ENCODE assay signal across 8 cellular contexts in the genomic region with DNA sequence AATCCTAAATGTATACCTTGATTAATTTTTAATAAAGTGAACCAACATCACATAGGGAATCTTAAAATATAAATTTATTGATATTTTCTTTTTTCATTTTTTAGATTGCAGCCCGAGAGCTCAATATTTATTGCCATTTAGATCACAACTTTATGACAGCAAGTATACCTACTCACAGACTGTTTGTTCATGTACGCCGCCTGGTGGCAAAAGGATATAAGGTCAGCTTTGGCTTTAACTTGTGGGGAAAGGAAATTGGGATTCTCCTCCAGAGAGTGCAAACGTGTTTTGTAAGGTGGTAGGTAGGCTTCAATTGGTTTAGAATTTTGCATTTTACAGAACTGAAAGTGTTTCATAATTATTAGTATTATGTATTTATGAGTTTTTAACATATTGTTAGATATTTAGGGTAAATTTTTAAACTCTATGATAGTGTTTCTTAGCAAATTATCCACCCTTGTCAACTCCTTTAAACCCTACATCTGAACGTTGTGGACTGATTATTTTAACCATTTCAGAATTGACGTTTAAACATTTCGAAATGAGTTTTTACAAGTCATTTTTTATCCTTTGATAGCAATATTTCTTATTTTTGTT. TPM values are rescaled to one million over a fixed set of nuclear protein-coding genes. Genes with fewer than 3 reads are reported as not detected.
DNase-seq lines count a peak whose midpoint lies in the region; ATAC-seq and TF ChIP-seq lines count a peak whose summit lies in the region.

No MANE protein-coding gene starts in this region.

- DNase-seq in COR-L47 (lab: John Stamatoyannopoulos, UW) (peak; percentile 60), NCI-H226 (peak; percentile 48), cerebellum (ENCODE audit: low spot score) (peak; percentile 42), left lobe of liver (ENCODE audit: low spot score) (peak; percentile 76)
- peak; percentile 62 for DNase-seq in activated CD4-positive, CD25-positive, alpha-beta regulatory T cell treated with anti-CD3 and anti-CD28 coated beads, Interleukin-2, amount 50 U/mL, for 72 hours
- peak in 2 of 3 donors; percentile 20 to 25 for DNase-seq in stimulated activated CD4-positive, alpha-beta T cell treated with anti-CD3 and anti-CD28 coated beads, TNF-alpha, amount 100 ng/mL, for 1 hour (ENCODE audit: low read depth in 3 of 3, low spot score in 1 of 3)

- no peak overlapping the region for H3K27ac ChIP-seq in HEK293 (ENCODE audit: extremely low read depth, low read depth, low read length)

- POLR2A ChIA-PET in HEK293 (lab: Yijun Ruan, JAX), result interaction anchor here (1.4 kb wide), 1 partner anchor 184 kb away, joined by 3 read pairs; a partner anchor contains a TSS

- H3K36me3 ChIP-seq in HEK293 (ENCODE audit: control insufficient read depth in 2 of 2, insufficient read depth in 1 of 2, low read length in 2 of 2), result peaks cover 35 to 67% of the 10 kb centered on the region in 2 experiments

- no peaks in the 10 kb centered on the region for H3K4me1 ChIP-seq in HEK293 (ENCODE audit: control insufficient read depth, insufficient read depth, low read length)

- peak; percentile 39 for ATAC-seq in left lobe of liver
- ATAC-seq in HG03025 (IDR thresholded peaks at IDR 0.05; ENCODE audit: low FRiP score, unreplicated experiment), result no peak

- TF ChIP-seq CTCF in HEK293 (tag by site-specific recombination; IDR thresholded peaks at IDR 0.05), result peak; percentile 40; the same call in 1 of the 2 replicates

- H3K4me3 ChIP-seq in HEK293 (ENCODE audit: low read depth, low read length), result no peak overlapping the region

- no peaks in the 10 kb centered on the region for H3K9me3 ChIP-seq in HEK293 (ENCODE audit: control insufficient read depth, insufficient read depth, low read depth, low read length)

- CTCF ChIA-PET in HEK293 (lab: Yijun Ruan, JAX), result interaction anchor here (0.5 to 2.4 kb wide), 24 partner anchors 8 to 1537 kb away, joined by 3 to 22 read pairs (median 4); a partner anchor contains a TSS

TF ChIP-seq in HEK293, 187 proteins besides CTCF, POLR2A, EP300 and RAD21:
- TF ChIP-seq ZNF658 (tag by site-specific recombination; IDR thresholded peaks at IDR 0.05), result no peak
- TF ChIP-seq ZFP41 (tag by site-specific recombination; IDR thresholded peaks at IDR 0.05; ENCODE audit: borderline replicate concordance), result no peak
- TF ChIP-seq ZFP3 (tag by site-specific recombination; IDR thresholded peaks at IDR 0.05; ENCODE audit: low read depth), result no peak
- TF ChIP-seq ZFP37 (tag by site-specific recombination; IDR thresholded peaks at IDR 0.05), result peak; percentile 41; the same call in 1 of the 2 replicates
- no peak for TF ChIP-seq SALL2 (tag by site-specific recombination; IDR thresholded peaks at IDR 0.05; ENCODE audit: borderline replicate concordance)
- no peak for TF ChIP-seq ZNF121 (tag by site-specific recombination; IDR thresholded peaks at IDR 0.05)
- no peak for TF ChIP-seq ZNF133 (tag by site-specific recombination; IDR thresholded peaks at IDR 0.05)
- TF ChIP-seq, protein P1, sequence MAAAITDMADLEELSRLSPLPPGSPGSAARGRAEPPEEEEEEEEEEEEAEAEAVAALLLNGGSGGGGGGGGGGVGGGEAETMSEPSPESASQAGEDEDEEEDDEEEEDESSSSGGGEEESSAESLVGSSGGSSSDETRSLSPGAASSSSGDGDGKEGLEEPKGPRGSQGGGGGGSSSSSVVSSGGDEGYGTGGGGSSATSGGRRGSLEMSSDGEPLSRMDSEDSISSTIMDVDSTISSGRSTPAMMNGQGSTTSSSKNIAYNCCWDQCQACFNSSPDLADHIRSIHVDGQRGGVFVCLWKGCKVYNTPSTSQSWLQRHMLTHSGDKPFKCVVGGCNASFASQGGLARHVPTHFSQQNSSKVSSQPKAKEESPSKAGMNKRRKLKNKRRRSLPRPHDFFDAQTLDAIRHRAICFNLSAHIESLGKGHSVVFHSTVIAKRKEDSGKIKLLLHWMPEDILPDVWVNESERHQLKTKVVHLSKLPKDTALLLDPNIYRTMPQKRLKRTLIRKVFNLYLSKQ (tag by site-specific recombination; IDR thresholded peaks at IDR 0.05; ENCODE audit: borderline replicate concordance), result no peak
- no peak for TF ChIP-seq ZNF777 (tag by site-specific recombination; IDR thresholded peaks at IDR 0.05; ENCODE audit: borderline replicate concordance)
- TF ChIP-seq, protein P2, sequence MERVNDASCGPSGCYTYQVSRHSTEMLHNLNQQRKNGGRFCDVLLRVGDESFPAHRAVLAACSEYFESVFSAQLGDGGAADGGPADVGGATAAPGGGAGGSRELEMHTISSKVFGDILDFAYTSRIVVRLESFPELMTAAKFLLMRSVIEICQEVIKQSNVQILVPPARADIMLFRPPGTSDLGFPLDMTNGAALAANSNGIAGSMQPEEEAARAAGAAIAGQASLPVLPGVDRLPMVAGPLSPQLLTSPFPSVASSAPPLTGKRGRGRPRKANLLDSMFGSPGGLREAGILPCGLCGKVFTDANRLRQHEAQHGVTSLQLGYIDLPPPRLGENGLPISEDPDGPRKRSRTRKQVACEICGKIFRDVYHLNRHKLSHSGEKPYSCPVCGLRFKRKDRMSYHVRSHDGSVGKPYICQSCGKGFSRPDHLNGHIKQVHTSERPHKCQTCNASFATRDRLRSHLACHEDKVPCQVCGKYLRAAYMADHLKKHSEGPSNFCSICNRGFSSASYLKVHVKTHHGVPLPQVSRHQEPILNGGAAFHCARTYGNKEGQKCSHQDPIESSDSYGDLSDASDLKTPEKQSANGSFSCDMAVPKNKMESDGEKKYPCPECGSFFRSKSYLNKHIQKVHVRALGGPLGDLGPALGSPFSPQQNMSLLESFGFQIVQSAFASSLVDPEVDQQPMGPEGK (tag by site-specific recombination; IDR thresholded peaks at IDR 0.05), result no peak
- TF ChIP-seq ZNF561 (tag by site-specific recombination; IDR thresholded peaks at IDR 0.05; ENCODE audit: borderline replicate concordance), result no peak
- TF ChIP-seq, protein P3, sequence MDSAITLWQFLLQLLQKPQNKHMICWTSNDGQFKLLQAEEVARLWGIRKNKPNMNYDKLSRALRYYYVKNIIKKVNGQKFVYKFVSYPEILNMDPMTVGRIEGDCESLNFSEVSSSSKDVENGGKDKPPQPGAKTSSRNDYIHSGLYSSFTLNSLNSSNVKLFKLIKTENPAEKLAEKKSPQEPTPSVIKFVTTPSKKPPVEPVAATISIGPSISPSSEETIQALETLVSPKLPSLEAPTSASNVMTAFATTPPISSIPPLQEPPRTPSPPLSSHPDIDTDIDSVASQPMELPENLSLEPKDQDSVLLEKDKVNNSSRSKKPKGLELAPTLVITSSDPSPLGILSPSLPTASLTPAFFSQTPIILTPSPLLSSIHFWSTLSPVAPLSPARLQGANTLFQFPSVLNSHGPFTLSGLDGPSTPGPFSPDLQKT (IDR thresholded peaks at IDR 0.05; ENCODE audit: borderline replicate concordance, low read depth, low read length), result no peak
- TF ChIP-seq ZNF654 (tag by site-specific recombination; IDR thresholded peaks at IDR 0.05; ENCODE audit: low read depth), result peak; percentile 78
- 0 out of 2 replicates have a peak, but pooled peaks have one; percentile 42 for TF ChIP-seq ZNF660 (tag by site-specific recombination; IDR thresholded peaks at IDR 0.05)

RNA-seq across cellular contexts. Expression of a gene that starts 17.5 kb away (rescaled TPM):
- total RNA-seq in cerebellum (35.6 TPM), left lobe of liver (23.1 TPM)

RNA-seq across cellular contexts. Expression of a gene that starts 17.8 kb away (rescaled TPM):
- total RNA-seq in cerebellum, result 22.1 TPM
- total RNA-seq in left lobe of liver, result 12.3 TPM

Comparison
In these comparisons a context has a peak if more than half of its experiments do, and no peak if none do; other contexts are left out.
1. DNase-seq: peak in every context shown above with its lines; median percentile 76 in left lobe of liver; 62 in activated CD4-positive, CD25-positive, alpha-beta regulatory T cell treated with anti-CD3 and anti-CD28 coated beads, Interleukin-2, amount 50 U/mL, for 72 hours; 60 in COR-L47; 48 in NCI-H226; 42 in cerebellum; 22 in stimulated activated CD4-positive, alpha-beta T cell treated with anti-CD3 and anti-CD28 coated beads, TNF-alpha, amount 100 ng/mL, for 1 hour.